ENCODE assay signal across 8 cellular contexts in genomic region chr17:34171245-34171818, GRCh38.
DNase-seq lines count a peak whose midpoint lies in the region; ATAC-seq and TF ChIP-seq lines count a peak whose summit lies in the region.

No MANE protein-coding gene starts in this region.

- no peak for ATAC-seq in GM21390 (IDR thresholded peaks at IDR 0.05; ENCODE audit: unreplicated experiment)

- peak; percentile 92 for TF ChIP-seq CTCF in astrocyte of the cerebellum (IDR thresholded peaks at IDR 0.05; ENCODE audit: low read depth, low read length, missing control alignments)

- in situ Hi-C loops in KBM-7 (cut with MboI; ENCODE audit: low pct_unique_long_range_greater_than_20kb, low sequenced_read_pairs), result loop anchor here (25.0 kb wide), 1 partner anchor 384 kb away; no protein-coding TSS in a partner anchor
- in situ Hi-C loops in astrocyte of the cerebellum (cut with HindIII; ENCODE audit: low sequenced_read_pairs), result loop anchor here (5.0 kb wide), 1 partner anchor 36 kb away; no protein-coding TSS in a partner anchor

- no peak overlapping the region for H3K4me3 ChIP-seq in astrocyte of the cerebellum (ENCODE audit: low read depth, low read length)

- peak; percentile 81 for DNase-seq in ELF-1 (ENCODE audit: low read depth, low spot score)
- peak; percentile 74 for DNase-seq in KBM-7
- DNase-seq in SW480 (ENCODE audit: low spot score), result peak; percentile 56
- DNase-seq in astrocyte of the cerebellum (ENCODE audit: low read depth), result peak; percentile 27
- DNase-seq in iPS-NIHi7 (ENCODE audit: extremely low spot score), result peak; percentile 84
- DNase-seq in stimulated activated CD4-positive, alpha-beta T cell treated with anti-CD3 and anti-CD28 coated beads, Interleukin-2, amount 100 ng/mL, for 4 hours (ENCODE audit: low read depth), result peak; percentile 13
- DNase-seq in NCI-H1436 treated with DMSO at 0.1 percent for 48 hours (lab: John Stamatoyannopoulos, UW), result no peak
